25 cellular contexts compared by ENCODE assay signal in genomic region chr1:100703052-100703451, GRCh38. TPM values are rescaled to one million over a fixed set of nuclear protein-coding genes. Genes with fewer than 3 reads are reported as not detected.
"Had no signal": no experiment of that assay in that cellular context is flagged by ENCODE, and none has a peak within 500 bp of the region (broad histone marks: within the 10 kb centered on the region; RNA-seq: fewer than 3 reads in every experiment).

No MANE protein-coding gene starts in this region.

- ATAC-seq: foreskin keratinocyte; gastroesophageal sphincter; heart left ventricle; left cardiac atrium; left lung; mucosa of descending colon; natural killer cell treated with Interleukin-12 subunit alpha and Interleukin-12 subunit beta and Interleukin-15 and Interleukin-18, amount 100 ng/mL, for 72 hours; pancreas; sciatic nerve; stimulated activated effector memory CD8-positive, alpha-beta T cell treated with anti-CD3 and anti-CD28 coated beads, Interleukin-12 subunit alpha, Interleukin-12 subunit beta, amount 100 ng/mL, for 72 hours had no signal

- H3K4me1 Mint-ChIP-seq: naive B cell; stimulated activated effector memory CD8-positive, alpha-beta T cell treated with anti-CD3 and anti-CD28 coated beads, Interleukin-12 subunit alpha, Interleukin-12 subunit beta, amount 100 ng/mL, for 72 hours had no signal

- H3K27ac Mint-ChIP-seq: endodermal cell; mesothelial cell of epicardium; naive B cell; natural killer cell treated with Interleukin-12 subunit alpha and Interleukin-12 subunit beta and Interleukin-15 and Interleukin-18, amount 100 ng/mL, for 72 hours; progenitor cell of endocrine pancreas; stimulated activated effector memory CD8-positive, alpha-beta T cell treated with anti-CD3 and anti-CD28 coated beads, Interleukin-12 subunit alpha, Interleukin-12 subunit beta, amount 100 ng/mL, for 72 hours; type B pancreatic cell had no signal

- H3K4me2 ChIP-seq: hepatocyte had no signal

- DNase-seq: endodermal cell; foreskin keratinocyte; heart left ventricle; left cardiac atrium; left lung; mesenchymal stem cell; mucosa of descending colon; naive B cell; pancreas; stimulated activated CD4-positive, alpha-beta T cell treated with anti-CD3 and anti-CD28 coated beads, Interleukin-2, amount 100 ng/mL, for 24 hours; stimulated activated CD4-positive, alpha-beta T cell treated with anti-CD3 and anti-CD28 coated beads, Interleukin-4, amount 100 ng/mL, for 24 hours; stimulated activated naive CD4-positive, alpha-beta T cell treated with Interleukin-2 at 50 U/mL for 16 hours; stomach; tibial artery had no signal

- H3K4me3 ChIP-seq: coronary artery, esophagus muscularis mucosa, gastroesophageal sphincter, heart left ventricle, hepatocyte, left lung, mucosa of descending colon, pancreas, right atrium auricular region, stomach, tibial artery had no signal

- H3K36me3 ChIP-seq: esophagus muscularis mucosa, gastroesophageal sphincter, heart left ventricle, left lung, pancreas, right atrium auricular region, stomach, tibial artery had no signal

- H3K27ac ChIP-seq: esophagus muscularis mucosa, foreskin keratinocyte, gastroesophageal sphincter, heart left ventricle, hepatocyte, left lung, pancreas, right atrium auricular region, stomach had no signal

- H3K9me3 ChIP-seq: esophagus muscularis mucosa, gastroesophageal sphincter, left lung, mucosa of descending colon, pancreas, stomach, tibial artery had no signal

- H3K9me3 Mint-ChIP-seq: type B pancreatic cell had no signal

- H3K27me3 ChIP-seq: esophagus muscularis mucosa, foreskin keratinocyte, gastroesophageal sphincter, heart left ventricle, hepatocyte, left lung, pancreas, right atrium auricular region, stomach, tibial artery had no signal

- H3K27me3 Mint-ChIP-seq: progenitor cell of endocrine pancreas, type B pancreatic cell had no signal

- H2AFZ ChIP-seq: hepatocyte had no signal

- H3K79me2 ChIP-seq: hepatocyte had no signal

- H3K4me1 ChIP-seq: foreskin keratinocyte, left lung, pancreas, stomach had no signal

- H3K4me3 Mint-ChIP-seq: endodermal cell; mesothelial cell of epicardium; naive B cell; natural killer cell treated with Interleukin-12 subunit alpha and Interleukin-12 subunit beta and Interleukin-15 and Interleukin-18, amount 100 ng/mL, for 72 hours; stimulated activated effector memory CD8-positive, alpha-beta T cell treated with anti-CD3 and anti-CD28 coated beads, Interleukin-12 subunit alpha, Interleukin-12 subunit beta, amount 100 ng/mL, for 72 hours; type B pancreatic cell had no signal

- H3K36me3 Mint-ChIP-seq: mesothelial cell of epicardium; stimulated activated effector memory CD8-positive, alpha-beta T cell treated with anti-CD3 and anti-CD28 coated beads, Interleukin-12 subunit alpha, Interleukin-12 subunit beta, amount 100 ng/mL, for 72 hours; type B pancreatic cell had no signal

RNA-seq across cellular contexts. Expression of gene VCAM1, which starts 16.5 kb away (rescaled TPM):
- total RNA-seq: foreskin keratinocyte, progenitor cell of endocrine pancreas had no signal
